Comparison of ENCODE assay signal across 8 cellular contexts in the genomic region with DNA sequence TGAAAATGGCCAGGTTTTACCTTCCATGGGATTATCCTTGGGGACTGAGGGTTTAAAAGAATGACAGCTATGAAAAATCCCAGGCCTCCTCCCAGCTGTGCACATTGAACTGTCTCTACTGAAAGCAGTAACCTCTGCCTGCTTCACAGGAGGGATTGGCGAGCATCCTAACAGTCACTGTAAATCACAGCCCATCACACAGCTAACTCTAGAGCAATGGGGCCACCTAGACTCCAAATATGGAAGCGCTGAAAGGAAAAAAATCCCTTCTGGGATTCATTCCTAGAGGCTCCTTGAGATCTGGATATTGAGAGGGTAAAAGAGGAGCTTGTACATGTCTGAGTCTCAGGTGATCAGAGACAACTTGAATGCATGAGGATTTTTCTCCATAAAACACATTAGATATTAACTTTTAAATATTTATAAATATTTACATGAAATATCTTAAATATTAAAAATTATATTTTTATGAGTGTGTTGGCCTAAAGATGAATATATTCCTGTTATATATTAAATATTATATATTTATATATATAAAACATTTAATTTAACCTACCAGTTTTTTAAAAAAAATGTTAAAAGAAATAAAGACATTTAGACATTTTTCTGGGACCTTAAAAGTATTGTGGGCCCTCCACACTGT.
DNase-seq lines count a peak whose midpoint lies in the region; ATAC-seq and TF ChIP-seq lines count a peak whose summit lies in the region.

No MANE protein-coding gene starts in this region.

- no peaks in the 10 kb centered on the region for H3K4me1 ChIP-seq in cardiac muscle cell (ENCODE audit: low read depth)
- peaks cover 1% of the 10 kb centered on the region for H3K4me1 ChIP-seq in endodermal cell (ENCODE audit: control insufficient read depth, insufficient read depth, low read length)
- H3K4me1 ChIP-seq in parathyroid adenoma = peaks cover 2% of the 10 kb centered on the region

- no peak overlapping the region for H3K4me3 ChIP-seq in cardiac muscle cell
- H3K4me3 ChIP-seq in endodermal cell (ENCODE audit: low read length) = no peak overlapping the region
- no peak overlapping the region for H3K4me3 ChIP-seq in parathyroid adenoma (ENCODE audit: low read depth, low read length)

- H3K36me3 ChIP-seq in cardiac muscle cell = no peaks in the 10 kb centered on the region
- no peaks in the 10 kb centered on the region for H3K36me3 ChIP-seq in endodermal cell (ENCODE audit: control insufficient read depth, insufficient read depth, low read length)
- H3K36me3 ChIP-seq in parathyroid adenoma (ENCODE audit: control insufficient read depth, insufficient read depth, low read length) = no peaks in the 10 kb centered on the region

- ATAC-seq in Right ventricle myocardium inferior (no peak), natural killer cell (no peak), GM19452 (IDR thresholded peaks at IDR 0.05; ENCODE audit: unreplicated experiment) (no peak), HG03095 (IDR thresholded peaks at IDR 0.05; ENCODE audit: unreplicated experiment) (no peak)

- 0 to 6% methylated on average over 1 to 2 of the region's 2 CpGs for WGBS in endodermal cell (ENCODE audit: insufficient coverage in 1 of 2, insufficient read length in 1 of 2), 2 experiments

- H3K27ac Mint-ChIP-seq in endodermal cell (no peak overlapping the region), natural killer cell (no peak overlapping the region)

- H3K27me3 ChIP-seq in cardiac muscle cell (peaks cover 8% of the 10 kb centered on the region), endodermal cell (ENCODE audit: control insufficient read depth, insufficient read depth, low read length, poor library complexity, severe bottlenecking) (peaks cover 20% of the 10 kb centered on the region), parathyroid adenoma (ENCODE audit: control insufficient read depth, insufficient read depth, low read length) (no peaks in the 10 kb centered on the region)

- intact Hi-C loops in Right ventricle myocardium inferior (cut with DNase I) (no loop called here), natural killer cell (cut with micrococcal nuclease) (loop anchor here (10.0 kb wide), 1 partner anchor 962 kb away; no protein-coding TSS in a partner anchor)

- H3K4me1 Mint-ChIP-seq in endodermal cell (peaks cover 17% of the 10 kb centered on the region), natural killer cell (peaks cover 12 to 15% of the 10 kb centered on the region in 2 donors)

- H3K36me3 Mint-ChIP-seq in endodermal cell (ENCODE audit: low read depth) = no peaks in the 10 kb centered on the region
- H3K36me3 Mint-ChIP-seq in natural killer cell = no peaks in the 10 kb centered on the region

- no peak overlapping the region for H3K9ac ChIP-seq in endodermal cell (ENCODE audit: extremely low read depth, low read length, poor library complexity, severe bottlenecking)
- H3K9ac ChIP-seq in parathyroid adenoma = no peak overlapping the region

- H3K9me3 Mint-ChIP-seq in endodermal cell (no peaks in the 10 kb centered on the region), natural killer cell (no peaks in the 10 kb centered on the region)

- no peak overlapping the region for H3K27ac ChIP-seq in cardiac muscle cell
- H3K27ac ChIP-seq in endodermal cell (ENCODE audit: low read depth, low read length) = no peak overlapping the region
- H3K27ac ChIP-seq in parathyroid adenoma = no peak overlapping the region

- TF ChIP-seq CTCF in cardiac muscle cell (IDR thresholded peaks at IDR 0.05; ENCODE audit: low read depth, low read length) = peak; percentile 81
- TF ChIP-seq CTCF in endodermal cell (conservative IDR thresholded peaks at IDR 0.05) = peak; percentile 88
- TF ChIP-seq CTCF in parathyroid adenoma (IDR thresholded peaks at IDR 0.05) = peak; percentile 29
- no peak for TF ChIP-seq CTCF in natural killer cell (IDR thresholded peaks at IDR 0.05)

- peaks cover 30% of the 10 kb centered on the region for H3K27me3 Mint-ChIP-seq in endodermal cell (ENCODE audit: insufficient read depth)
- peaks cover 12 to 68% of the 10 kb centered on the region in 2 donors for H3K27me3 Mint-ChIP-seq in natural killer cell (ENCODE audit: low read depth in 2 of 2)

- DNase-seq in cardiac muscle cell (ENCODE audit: low read depth in 1 of 2, low spot score in 1 of 2) (peak; percentile 75 to 84), Right ventricle myocardium inferior (ENCODE audit: missing footprints) (no peak), NCI-H748 treated with DMSO at 0.1 percent for 48 hours (lab: John Stamatoyannopoulos, UW) (peak; percentile 7), endodermal cell (peak; percentile 75), natural killer cell (no peak)

- no peaks in the 10 kb centered on the region for H3K79me2 ChIP-seq in parathyroid adenoma

- H3K9me3 ChIP-seq in cardiac muscle cell (ENCODE audit: low read depth) = no peaks in the 10 kb centered on the region
- no peaks in the 10 kb centered on the region for H3K9me3 ChIP-seq in endodermal cell (ENCODE audit: control insufficient read depth, low read length)
- H3K9me3 ChIP-seq in parathyroid adenoma (ENCODE audit: control insufficient read depth, low read length) = no peaks in the 10 kb centered on the region

- H3K4me2 ChIP-seq in parathyroid adenoma (ENCODE audit: low read length) = no peak overlapping the region

- H2AFZ ChIP-seq in parathyroid adenoma = no peak overlapping the region

- no peak overlapping the region for H3K4me3 Mint-ChIP-seq in endodermal cell
- H3K4me3 Mint-ChIP-seq in natural killer cell = no peak overlapping the region

Comparison
In these comparisons a context has a peak if more than half of its experiments do, and no peak if none do; other contexts are left out.
1. DNase-seq: peak in cardiac muscle cell (2 of 2), NCI-H748 treated with DMSO at 0.1 percent for 48 hours (single experiment) and endodermal cell (single experiment); none in Right ventricle myocardium inferior (single experiment) and natural killer cell (single experiment).